ENCODE assay signal across 8 cellular contexts in the genomic region with DNA sequence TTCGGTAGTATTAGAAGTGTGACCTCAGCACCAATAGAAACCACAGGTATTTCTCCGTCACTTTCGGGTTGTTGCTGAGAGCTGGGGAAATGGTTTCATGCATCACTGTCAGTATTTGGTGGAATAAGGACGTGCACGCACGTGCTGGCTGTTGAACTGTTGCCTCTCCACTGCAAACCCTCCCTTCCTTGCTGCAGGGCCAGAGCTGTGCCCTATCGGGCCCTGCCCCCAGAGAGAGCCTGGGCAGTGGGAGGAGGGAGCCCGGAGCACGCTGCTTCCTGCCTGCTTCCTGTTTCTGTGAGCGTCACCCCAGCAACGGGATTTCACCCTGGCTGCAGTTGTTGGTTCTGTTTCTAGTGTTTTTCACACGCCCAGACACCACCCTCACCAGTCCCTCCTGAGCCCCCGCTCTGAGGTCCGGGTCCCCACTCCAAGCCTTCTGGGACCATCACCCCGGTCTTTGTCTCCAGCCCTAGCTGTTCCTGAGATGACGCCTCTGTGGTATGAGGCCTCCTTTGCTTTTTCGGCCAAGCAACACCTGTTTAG. TPM values are rescaled to one million over a fixed set of nuclear protein-coding genes. Genes with fewer than 3 reads are reported as not detected.
DNase-seq lines count a peak whose midpoint lies in the region; ATAC-seq and TF ChIP-seq lines count a peak whose summit lies in the region.

No MANE protein-coding gene starts in this region.

- H3K4me1 ChIP-seq in left ventricle myocardium inferior (peaks cover 90% of the 10 kb centered on the region), rectal smooth muscle tissue (ENCODE audit: control insufficient read depth, insufficient read depth, low read length) (peaks cover 34% of the 10 kb centered on the region)

- H3K27ac ChIP-seq in SK-N-MC: peak overlapping the region; percentile 84
- peak overlapping the region; percentile 83 for H3K27ac ChIP-seq in left ventricle myocardium inferior (replicated peaks)
- peak overlapping the region; percentile 67 for H3K27ac ChIP-seq in rectal smooth muscle tissue (ENCODE audit: low read depth, low read length)

- intact Hi-C loops in left ventricle myocardium inferior (cut with micrococcal nuclease): no loop called here

- peak; percentile 84 for ATAC-seq in GM21381 (IDR thresholded peaks at IDR 0.05; ENCODE audit: unreplicated experiment)
- ATAC-seq in activated naive CD4-positive, alpha-beta T cell treated with anti-CD3 and anti-CD28 coated beads, Interleukin-2, amount 50 U/mL, for 72 hours: peak; percentile 63 to 67

- H3K36me3 ChIP-seq in SK-N-MC (ENCODE audit: insufficient read depth, low read length) (no peaks in the 10 kb centered on the region), left ventricle myocardium inferior (no peaks in the 10 kb centered on the region), rectal smooth muscle tissue (ENCODE audit: control insufficient read depth, insufficient read depth, low read length) (no peaks in the 10 kb centered on the region)

- no peaks in the 10 kb centered on the region for H3K9me3 ChIP-seq in SK-N-MC (ENCODE audit: low read depth, low read length)
- no peaks in the 10 kb centered on the region for H3K9me3 ChIP-seq in left ventricle myocardium inferior (replicated peaks)

- peak; percentile 45 for TF ChIP-seq CTCF in left ventricle myocardium inferior (IDR thresholded peaks at IDR 0.05; ENCODE audit: borderline replicate concordance)

- peak overlapping the region; percentile 54 for H3K9ac ChIP-seq in SK-N-MC (ENCODE audit: insufficient read length)
- peak overlapping the region; percentile 19 for H3K9ac ChIP-seq in rectal smooth muscle tissue (ENCODE audit: low read length)

- H3K27me3 ChIP-seq in left ventricle myocardium inferior (ENCODE audit: low read depth): no peaks in the 10 kb centered on the region
- H3K27me3 ChIP-seq in rectal smooth muscle tissue (ENCODE audit: control insufficient read depth, insufficient read depth, low read length): no peaks in the 10 kb centered on the region

- H3K4me3 ChIP-seq in SK-N-MC (peak overlapping the region; percentile 73), left ventricle myocardium inferior (peak overlapping the region; percentile 51), rectal smooth muscle tissue (ENCODE audit: low read length) (peak overlapping the region; percentile 53)

- DNase-seq in COLO668 (lab: John Stamatoyannopoulos, UW; ENCODE audit: unreplicated experiment) (peak; percentile 82), HT-29 (ENCODE audit: low spot score) (peak; percentile 86), SK-N-MC (ENCODE audit: low read depth, low spot score) (no peak), left ventricle myocardium inferior (peak; percentile 83), NCI-H82 treated with DMSO at 0.1 percent for 48 hours (lab: John Stamatoyannopoulos, UW; ENCODE audit: unreplicated experiment) (no peak)
- DNase-seq in activated naive CD4-positive, alpha-beta T cell treated with anti-CD3 and anti-CD28 coated beads, Interleukin-2, amount 50 U/mL, for 72 hours (ENCODE audit: low spot score in 2 of 2): peak; percentile 57 to 83

- peak overlapping the region; percentile 91 to 93 for H3K27ac Mint-ChIP-seq in activated naive CD4-positive, alpha-beta T cell treated with anti-CD3 and anti-CD28 coated beads, Interleukin-2, amount 50 U/mL, for 72 hours

- H3K36me3 Mint-ChIP-seq in activated naive CD4-positive, alpha-beta T cell treated with anti-CD3 and anti-CD28 coated beads, Interleukin-2, amount 50 U/mL, for 72 hours: no peaks in the 10 kb centered on the region

- H3K9me3 Mint-ChIP-seq in activated naive CD4-positive, alpha-beta T cell treated with anti-CD3 and anti-CD28 coated beads, Interleukin-2, amount 50 U/mL, for 72 hours: no peaks in the 10 kb centered on the region

RNA-seq across cellular contexts. Expression of a gene that starts 47.4 kb away (rescaled TPM):
- 91.0 and 97.1 TPM in 2 replicates for total RNA-seq in HT-29 (2014; rRNA removed; shearing (Covaris generic))
- total RNA-seq in activated naive CD4-positive, alpha-beta T cell treated with anti-CD3 and anti-CD28 coated beads, Interleukin-2, amount 50 U/mL, for 72 hours: 100 to 1,000 TPM; 190 to 193 TPM
- 97.1 TPM for total RNA-seq in left ventricle myocardium inferior

Comparison
In these comparisons a context has a peak if more than half of its experiments do, and no peak if none do; other contexts are left out.
1. DNase-seq: peak in COLO668 (single experiment), HT-29 (single experiment), activated naive CD4-positive, alpha-beta T cell treated with anti-CD3 and anti-CD28 coated beads, Interleukin-2, amount 50 U/mL, for 72 hours (2 of 2) and left ventricle myocardium inferior (single experiment); none in SK-N-MC (single experiment) and NCI-H82 treated with DMSO at 0.1 percent for 48 hours (single experiment).
2. Peak in every context shown above with its lines, with median percentiles within 50 percentile points of each other: H3K27ac ChIP-seq and H3K4me3 ChIP-seq.